In the genomic region with DNA sequence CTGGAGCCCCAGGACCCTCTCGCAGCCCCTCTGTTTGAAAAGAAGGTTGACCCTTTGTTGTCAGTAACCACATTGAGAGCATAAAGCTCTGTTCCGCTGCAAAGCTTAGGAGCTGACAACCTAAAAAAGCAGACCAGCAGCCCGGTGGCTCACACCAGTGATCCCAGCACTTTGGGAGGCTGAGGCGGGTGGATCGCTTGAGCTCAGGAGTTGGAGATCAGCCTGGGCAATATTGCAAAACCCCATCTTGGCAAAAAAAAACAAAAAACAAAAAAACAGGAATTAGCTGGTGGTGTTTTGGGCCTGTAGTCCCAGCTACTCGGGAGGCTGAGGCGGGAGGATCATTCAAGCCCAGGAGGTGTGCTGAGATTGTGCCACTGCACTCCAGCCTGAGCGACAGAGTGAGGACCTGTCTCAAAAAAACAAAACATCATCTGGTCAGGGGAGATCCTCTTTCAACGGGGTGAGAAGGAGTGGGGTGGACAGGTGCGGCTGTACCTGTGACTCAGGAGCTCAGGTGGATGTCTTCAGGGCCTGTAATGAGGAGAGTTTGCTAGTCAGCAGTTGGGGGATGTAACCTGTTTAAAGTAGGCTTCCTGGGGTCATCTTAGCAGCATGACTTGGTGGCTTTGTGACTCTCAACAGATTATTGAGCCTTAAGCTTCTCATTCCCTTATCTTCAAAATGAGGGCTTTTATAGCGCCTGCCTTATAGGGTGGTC, we compare ENCODE assay signal across 8 cellular contexts. TPM values are rescaled to one million over a fixed set of nuclear protein-coding genes. Genes with fewer than 3 reads are reported as not detected.
DNase-seq lines count a peak whose midpoint lies in the region; TF ChIP-seq lines count a peak whose summit lies in the region.

No MANE protein-coding gene starts in this region.

- DNase-seq in GM06990 (ENCODE audit: extremely low read depth, insufficient read length) (no peak), OCI-LY7 (ENCODE audit: low spot score) (no peak), esophagus muscularis mucosa (ENCODE audit: extremely low spot score) (no peak), ovary (no peak), NCI-H1436 treated with DMSO at 0.1 percent for 48 hours (lab: John Stamatoyannopoulos, UW) (no peak), 8988T (no peak), NCI-H2029 (lab: John Stamatoyannopoulos, UW) (no peak), cerebellar nuclear complex (lab: John Stamatoyannopoulos, UW) (no peak)

- H3K36me3 ChIP-seq in GM06990 (ENCODE audit: control insufficient read depth, insufficient read depth, low read length) (peaks cover 5% of the 10 kb centered on the region), OCI-LY7 (ENCODE audit: insufficient read depth, low read length) (peaks cover 31% of the 10 kb centered on the region), esophagus muscularis mucosa (peaks cover 25 to 43% (median 36%) of the 10 kb centered on the region in 4 donors), ovary (no peaks in the 10 kb centered on the region)

- POLR2A ChIA-PET in OCI-LY7 (lab: Charles Lee): interaction anchor here (1.2 kb wide), 1 partner anchor 11 kb away, joined by 3 read pairs; no protein-coding TSS in a partner anchor

- H3K27me3 ChIP-seq in GM06990 (replicated peaks; ENCODE audit: control insufficient read depth, insufficient read depth, low read length) (no peaks in the 10 kb centered on the region), esophagus muscularis mucosa (no peaks in the 10 kb centered on the region), ovary (no peaks in the 10 kb centered on the region)

- CTCF ChIA-PET in OCI-LY7 (lab: Charles Lee; ENCODE audit: unreplicated experiment): no interaction called here

- no peak for TF ChIP-seq POLR2A in esophagus muscularis mucosa (IDR thresholded peaks at IDR 0.05; ENCODE audit: low read depth)
- TF ChIP-seq POLR2A in ovary (IDR thresholded peaks at IDR 0.05): no peak

- TF ChIP-seq CTCF in GM06990 (IDR thresholded peaks at IDR 0.05; ENCODE audit: insufficient read depth, low read length, poor library complexity, severe bottlenecking): no peak
- TF ChIP-seq CTCF in OCI-LY7 (conservative IDR thresholded peaks at IDR 0.05; ENCODE audit: low read length): no peak
- no peak for TF ChIP-seq CTCF in esophagus muscularis mucosa (IDR thresholded peaks at IDR 0.05)
- TF ChIP-seq CTCF in ovary (IDR thresholded peaks at IDR 0.05): no peak

- H3K79me2 ChIP-seq in OCI-LY7 (ENCODE audit: insufficient read depth, low read depth, low read length): no peaks in the 10 kb centered on the region

- intact Hi-C loops in OCI-LY7 (cut with micrococcal nuclease; ENCODE audit: unreplicated experiment) (no loop called here), esophagus muscularis mucosa (cut with DNase I) (no loop called here), ovary (cut with DNase I) (no loop called here)

- H4K20me1 ChIP-seq in OCI-LY7 (ENCODE audit: insufficient read depth, low read length): no peaks in the 10 kb centered on the region

- peak overlapping the region; percentile 66 for H3K4me2 ChIP-seq in OCI-LY7 (ENCODE audit: low read length)

- 81% methylated on average over 11 of the region's 11 CpGs for WGBS in esophagus muscularis mucosa
- 63 to 70% (median 69%) methylated on average over 11 of the region's 11 CpGs for WGBS in ovary, 3 donors

- H3K27ac ChIP-seq in OCI-LY7 (ENCODE audit: low read depth, low read length, poor library complexity, severe bottlenecking) (no peak overlapping the region), esophagus muscularis mucosa (replicated peaks in 1 of 4) (peak overlapping the region; percentile 75 to 80 (median 76)), ovary (no peak overlapping the region)

- no TSS peak for BruUV-seq in OCI-LY7 (replicated peaks; lab: Mats Ljungman, UMichigan)

- H2AFZ ChIP-seq in OCI-LY7 (ENCODE audit: low read length): no peak overlapping the region

- H3K4me3 ChIP-seq in GM06990 (replicated peaks; ENCODE audit: low read depth, low read length): peak overlapping the region; percentile 38
- peak overlapping the region; percentile 68 for H3K4me3 ChIP-seq in OCI-LY7 (ENCODE audit: low read depth, low read length, poor library complexity, severe bottlenecking)
- peak overlapping the region; percentile 61 to 76 (median 64) for H3K4me3 ChIP-seq in esophagus muscularis mucosa
- H3K4me3 ChIP-seq in ovary: peak overlapping the region; percentile 29

- H3K4me1 ChIP-seq in OCI-LY7 (ENCODE audit: insufficient read depth, low read length, poor library complexity, severe bottlenecking): no peaks in the 10 kb centered on the region
- H3K4me1 ChIP-seq in esophagus muscularis mucosa: peaks cover 26 to 31% (median 28%) of the 10 kb centered on the region in 4 donors
- peaks cover 3% of the 10 kb centered on the region for H3K4me1 ChIP-seq in ovary (ENCODE audit: insufficient read depth)

- H3K9me3 ChIP-seq in OCI-LY7 (ENCODE audit: low read length) (no peaks in the 10 kb centered on the region), esophagus muscularis mucosa (no peaks in the 10 kb centered on the region), ovary (no peaks in the 10 kb centered on the region)

- TF ChIP-seq EP300 in esophagus muscularis mucosa (IDR thresholded peaks at IDR 0.05): no peak
- no peak for TF ChIP-seq EP300 in ovary (IDR thresholded peaks at IDR 0.05)

- H3K9me2 ChIP-seq in OCI-LY7 (ENCODE audit: insufficient read depth, low read length): no peaks in the 10 kb centered on the region

RNA-seq across cellular contexts. Expression of gene REEP2, which starts 0.7 kb away (rescaled TPM):
- total RNA-seq in OCI-LY7 (2014; rRNA removed; shearing (Covaris generic)): 3.9 and 5.4 TPM in 2 replicates
- total RNA-seq in OCI-LY7 (2022) (5.1 and 6.5 TPM in 2 replicates), esophagus muscularis mucosa (10 to 100 TPM; 24.5 to 55.9 (median 33.6) TPM), ovary (10 to 100 TPM in 1 of 7 donors, 1 to 10 TPM in 6; 3.5 to 11.4 (median 5.7) TPM)
- 1 to 10 TPM; 3.5 to 8.0 TPM for polyA plus RNA-seq in ovary

RNA-seq across cellular contexts. Expression of gene EGR1, which starts 27.1 kb away (rescaled TPM):
- total RNA-seq in OCI-LY7 (2014; rRNA removed; shearing (Covaris generic)): 0.10 and 0.13 TPM in 2 replicates
- total RNA-seq in OCI-LY7 (2022): 0.79 and 1.1 TPM in 2 replicates
- total RNA-seq in esophagus muscularis mucosa: 100 to 1,000 TPM in 1 of 4 donors, 10 to 100 TPM in 2, 1 to 10 TPM in 1; 9.6 to 138 (median 13.5) TPM
- 100 to 1,000 TPM in 4 of 7 donors, 10 to 100 TPM in 3; 72.7 to 346 (median 123) TPM for total RNA-seq in ovary
- 100 to 1,000 TPM in 1 of 2 donors, 10 to 100 TPM in 1; 60.4 to 361 TPM for polyA plus RNA-seq in ovary

Comparison
In these comparisons a context has a peak if more than half of its experiments do, and no peak if none do; other contexts are left out.
1. H3K27ac ChIP-seq: peak in esophagus muscularis mucosa (4 of 4); none in OCI-LY7 (single experiment) and ovary (0 of 2).
2. RNA of gene EGR1, which starts 27.1 kb away (total RNA-seq): 72.7 to 346 TPM in ovary and 9.6 to 138 TPM in esophagus muscularis mucosa; 0.10 to 1.1 TPM in OCI-LY7; every median in the first group is over 4 times any median in the second.
3. Peak in every context shown above with its lines, with median percentiles within 50 percentile points of each other: H3K4me3 ChIP-seq.